ENCODE assay signal across 10 cellular contexts in genomic region chr3:144930431-144930830, GRCh38.
"Had no signal": no experiment of that assay in that cellular context is flagged by ENCODE, and none has a peak within 500 bp of the region (broad histone marks: within the 10 kb centered on the region; RNA-seq: fewer than 3 reads in every experiment).

No MANE protein-coding gene starts in this region.

- ATAC-seq: HepG2, K562 had no signal

- H3K27ac ChIP-seq: HL-60, KMS-11 had no signal

- H3K9ac ChIP-seq: KMS-11 had no signal

- H3K27me3 Mint-ChIP-seq: IgD-negative memory B cell had no signal

- H3K36me3 Mint-ChIP-seq: IgD-negative memory B cell had no signal

- H3K4me3 ChIP-seq: K562 had no signal

- H3K4me1 Mint-ChIP-seq: IgD-negative memory B cell had no signal

- H3K27ac Mint-ChIP-seq: IgD-negative memory B cell had no signal

- H3K4me2 ChIP-seq: KMS-11 had no signal

- FAIRE-seq: HepG2, HTR-8/SVneo, K562 had no signal

- DNase-seq: IMR-90, Karpas-422, KBM-7, KG1 had no signal
